In the genomic region with DNA sequence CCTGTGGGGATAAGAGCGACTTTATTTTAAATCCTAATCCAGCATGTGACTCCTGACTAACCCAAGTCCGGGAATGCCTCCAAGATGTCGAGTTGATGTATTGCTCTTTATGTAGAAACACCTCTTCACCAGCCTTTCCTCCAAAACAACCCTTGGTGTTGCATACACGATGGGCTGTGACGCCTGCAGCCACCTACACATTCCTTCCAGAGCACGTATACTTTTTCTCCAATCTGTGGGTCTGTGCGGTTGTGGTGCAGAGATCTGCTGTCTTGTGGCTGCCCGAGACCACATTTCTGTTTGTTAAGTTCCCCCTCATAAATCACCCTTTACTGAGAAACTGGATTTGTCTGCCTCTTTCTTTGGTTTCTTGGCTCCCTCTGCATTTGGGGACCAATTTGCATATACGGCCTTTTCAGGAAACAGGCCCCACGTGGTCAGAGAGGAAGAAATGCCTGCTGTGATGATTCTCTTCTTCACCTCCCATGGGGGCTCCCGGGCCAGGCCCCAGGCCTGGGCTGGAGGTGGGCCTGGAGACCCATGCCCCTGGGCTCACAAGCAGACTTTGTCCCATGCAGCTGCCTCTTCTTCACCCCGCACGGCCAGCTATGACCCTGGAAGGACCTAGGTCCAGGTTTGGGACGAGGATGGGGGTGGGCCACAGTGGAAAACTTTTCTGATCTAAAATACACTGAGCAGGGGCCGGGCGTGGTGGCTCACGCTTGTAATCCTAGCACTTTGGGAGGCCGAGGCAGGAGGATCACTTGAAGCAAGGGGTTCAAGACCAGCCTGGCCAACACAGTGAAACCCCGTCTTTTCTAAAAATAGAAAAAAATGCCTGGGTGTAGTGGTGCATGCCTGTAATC, we compare ENCODE assay signal across 8 cellular contexts. TPM values are rescaled to one million over a fixed set of nuclear protein-coding genes. Genes with fewer than 3 reads are reported as not detected.
A peak's percentile ranks its signal among the peaks of the same experiment; 100 is the strongest.
DNase-seq lines count a peak whose midpoint lies in the region; ATAC-seq, FAIRE-seq and TF ChIP-seq lines count a peak whose summit lies in the region.

No MANE protein-coding gene starts in this region.

- TF ChIP-seq POLR2A in GM12878 (IDR thresholded peaks at IDR 0.05; ENCODE audit: low read depth, low read length) (no peak), stomach (IDR thresholded peaks at IDR 0.05) (no peak), thyroid gland (IDR thresholded peaks at IDR 0.05) (no peak)

- POLR2A ChIA-PET in PC-9 (lab: Charles Lee; ENCODE audit: unreplicated experiment) (no interaction called here), GM12878 (lab: Charles Lee) (no interaction called here)

- BruUV-seq in PC-9 (replicated peaks; lab: Mats Ljungman, UMichigan) = no TSS peak
- BruUV-seq in GM12878 (replicated peaks; lab: Mats Ljungman, UMichigan) = no TSS peak

- in situ Hi-C loops in GM12878 (cut with MboI) = no loop called here

- FAIRE-seq in GM12878 (lab: Jason Lieb, UNC) = peak; percentile 84

- CTCF ChIA-PET in PC-9 (lab: Charles Lee) = no interaction called here
- CTCF ChIA-PET in GM12878 (lab: Yijun Ruan, JAX) = interaction anchor here (1.4 kb wide), 1 partner anchor 157 kb away, joined by 5 read pairs; no protein-coding TSS in a partner anchor

- peak; percentile 32 to 69; a peak in 2 of 4 replicates for TF ChIP-seq EP300 in GM12878 (IDR thresholded peaks at IDR 0.05; ENCODE audit: borderline replicate concordance in 1 of 2, control insufficient read depth in 1 of 2, low read depth in 2 of 2, low read length in 2 of 2)
- no peak for TF ChIP-seq EP300 in stomach (IDR thresholded peaks at IDR 0.05)

- RAD21 ChIA-PET in GM12878 (lab: Charles Lee; ENCODE audit: unreplicated experiment) = no interaction called here

- TF ChIP-seq RAD21 in GM12878 (IDR thresholded peaks at IDR 0.05; ENCODE audit: insufficient read depth, low read depth, low read length) = no peak

- no peaks in the 10 kb centered on the region for H3K27me3 ChIP-seq in PC-9 (ENCODE audit: insufficient read depth, low read depth)
- peaks cover 0 to 1% of the 10 kb centered on the region in 2 experiments; a peak in 2 of 4 replicates for H3K27me3 ChIP-seq in GM12878 (replicated peaks in 1 of 2; ENCODE audit: control insufficient read depth in 2 of 2, insufficient read depth in 2 of 2, low read length in 1 of 2)
- no peaks in the 10 kb centered on the region for H3K27me3 ChIP-seq in mucosa of stomach (ENCODE audit: control insufficient read depth, insufficient read depth, low read length)
- no peaks in the 10 kb centered on the region for H3K27me3 ChIP-seq in stomach
- H3K27me3 ChIP-seq in thyroid gland = no peaks in the 10 kb centered on the region

- peaks cover 94% of the 10 kb centered on the region for H3K4me1 ChIP-seq in PC-9 (replicated peaks; ENCODE audit: insufficient read depth)
- H3K4me1 ChIP-seq in GM12878 (ENCODE audit: control insufficient read depth, insufficient read depth, low read length) = peaks cover 9% of the 10 kb centered on the region
- peaks cover 29% of the 10 kb centered on the region for H3K4me1 ChIP-seq in mucosa of stomach (ENCODE audit: control insufficient read depth, insufficient read depth, low read length)
- H3K4me1 ChIP-seq in stomach = peaks cover 9 to 32% (median 20%) of the 10 kb centered on the region in 4 donors
- peaks cover 0 to 11% of the 10 kb centered on the region in 2 donors for H3K4me1 ChIP-seq in thyroid gland

- intact Hi-C loops in PC-9 (cut with micrococcal nuclease; ENCODE audit: unreplicated experiment) (no loop called here), GM12878 (cut with micrococcal nuclease; ENCODE audit: unreplicated experiment) (no loop called here), stomach (cut with DNase I; ENCODE audit: low total_unique reads) (no loop called here), thyroid gland (cut with DNase I) (no loop called here)

- TF ChIP-seq CTCF in GM12864 (IDR thresholded peaks at IDR 0.05; ENCODE audit: low read depth, low read length, missing control alignments) (no peak), PC-9 (conservative IDR thresholded peaks at IDR 0.05) (no peak), GM12878 (IDR thresholded peaks at IDR 0.05 in 2 of 3, conservative IDR thresholded peaks at IDR 0.05 in 1 of 3; ENCODE audit: control insufficient read depth in 2 of 3, extremely low read depth in 1 of 3, insufficient read depth in 1 of 3, low read depth in 3 of 3, low read length in 3 of 3) (no peak), stomach (IDR thresholded peaks at IDR 0.05) (no peak), thyroid gland (IDR thresholded peaks at IDR 0.05) (no peak)

- peaks cover 66% of the 10 kb centered on the region for H3F3A ChIP-seq in PC-9 (ENCODE audit: insufficient read depth, low read depth)

- H3K36me3 ChIP-seq in PC-9 (ENCODE audit: low read depth) = no peaks in the 10 kb centered on the region
- H3K36me3 ChIP-seq in GM12878 (ENCODE audit: control insufficient read depth in 2 of 2, insufficient read depth in 2 of 2, low read length in 1 of 2) = no peaks in the 10 kb centered on the region
- H3K36me3 ChIP-seq in mucosa of stomach (ENCODE audit: control insufficient read depth, insufficient read depth, low read length) = no peaks in the 10 kb centered on the region
- no peaks in the 10 kb centered on the region for H3K36me3 ChIP-seq in stomach
- H3K36me3 ChIP-seq in thyroid gland = no peaks in the 10 kb centered on the region

- ATAC-seq in HG02678 (IDR thresholded peaks at IDR 0.05; ENCODE audit: unreplicated experiment) (peak; percentile 49), GM12878 (peak; percentile 27; the same call in 1 of the 3 replicates)

- peak overlapping the region; percentile 75 for H3K27ac ChIP-seq in PC-9
- H3K27ac ChIP-seq in GM12878 (ENCODE audit: control insufficient read depth, insufficient read depth) = no peak overlapping the region
- peak overlapping the region in 4 of 5 donors; percentile 27 to 81 (median 54) for H3K27ac ChIP-seq in stomach
- H3K27ac ChIP-seq in thyroid gland = no peak overlapping the region

- H2AFZ ChIP-seq in PC-9 (no peak overlapping the region), GM12878 (ENCODE audit: control insufficient read depth, low read depth, low read length) (no peak overlapping the region)

- H3K9ac ChIP-seq in GM12878 (ENCODE audit: control insufficient read depth, insufficient read depth, low read length) = no peak overlapping the region
- peak overlapping the region; percentile 33 for H3K9ac ChIP-seq in mucosa of stomach (ENCODE audit: low read length)

- H3K9me3 ChIP-seq in PC-9 (ENCODE audit: insufficient read depth, low read depth) = no peaks in the 10 kb centered on the region
- no peaks in the 10 kb centered on the region for H3K9me3 ChIP-seq in GM12878 (replicated peaks; ENCODE audit: control insufficient read depth, insufficient read depth, low read length)
- no peaks in the 10 kb centered on the region for H3K9me3 ChIP-seq in mucosa of stomach (ENCODE audit: control insufficient read depth, low read length)
- no peaks in the 10 kb centered on the region for H3K9me3 ChIP-seq in stomach
- no peaks in the 10 kb centered on the region for H3K9me3 ChIP-seq in thyroid gland

- H4K20me1 ChIP-seq in PC-9 (ENCODE audit: insufficient read depth) = no peaks in the 10 kb centered on the region
- no peaks in the 10 kb centered on the region for H4K20me1 ChIP-seq in GM12878 (ENCODE audit: control insufficient read depth, insufficient read depth)

- H3K9me2 ChIP-seq in PC-9 (ENCODE audit: insufficient read depth) = no peaks in the 10 kb centered on the region

- H3K4me3 ChIP-seq in GM12864 (ENCODE audit: low read depth, low read length) = no peak overlapping the region
- H3K4me3 ChIP-seq in PC-9 = no peak overlapping the region; the same call in 1 of the 2 replicates
- H3K4me3 ChIP-seq in GM12878 = no peak overlapping the region
- H3K4me3 ChIP-seq in mucosa of stomach (ENCODE audit: low read length) = no peak overlapping the region
- H3K4me3 ChIP-seq in stomach = no peak overlapping the region
- H3K4me3 ChIP-seq in thyroid gland (replicated peaks in 1 of 3) = no peak overlapping the region

- DNase-seq in GM12864 (ENCODE audit: low read depth) = peak; percentile 43
- peak; percentile 75 to 96 for DNase-seq in PC-9
- DNase-seq in GM12878 (ENCODE audit: low read depth, low spot score) = peak; percentile 56
- no peak for DNase-seq in stomach
- DNase-seq in thyroid gland = no peak
- DNase-seq in amniotic stem cell (lab: John Stamatoyannopoulos, UW) = no peak

- SMC1A ChIA-PET in GM12878 (lab: Charles Lee; ENCODE audit: uncharacterized antibody, unreplicated experiment) = no interaction called here

- H3K4me2 ChIP-seq in PC-9 = peak overlapping the region; percentile 41
- H3K4me2 ChIP-seq in GM12878 (ENCODE audit: control insufficient read depth, insufficient read depth) = 0 out of 2 replicates have a peak overlapping the region, but pooled peaks have one; percentile 26

- WGBS in GM12878 (ENCODE audit: insufficient coverage, insufficient replicate concordance, low lambda C conversion rate, missing lambda C conversion rate) = 13% methylated on average over 19 of the region's 19 CpGs
- 45 to 62% (median 56%) methylated on average over 18 to 19 of the region's 19 CpGs for WGBS in stomach, 5 donors
- WGBS in thyroid gland, 2 donors = 70 to 74% methylated on average over 19 of the region's 19 CpGs

- no peaks in the 10 kb centered on the region for H3K79me2 ChIP-seq in PC-9 (ENCODE audit: low read depth)
- no peaks in the 10 kb centered on the region for H3K79me2 ChIP-seq in GM12878 (ENCODE audit: control insufficient read depth, insufficient read depth, low read length)

TF ChIP-seq in GM12878, 131 proteins besides CTCF, POLR2A, EP300 and RAD21 (continues in another document):
- 0 out of 2 replicates have a peak, but pooled peaks have one; percentile 26 for TF ChIP-seq CBFB (IDR thresholded peaks at IDR 0.05; ENCODE audit: low read depth)

RNA-seq across cellular contexts. Expression of a gene that starts 21.4 kb away (rescaled TPM):
- 69.6 and 84.1 TPM in 2 replicates for total RNA-seq in PC-9 (2021)
- total RNA-seq in GM12878 (2013; cell fraction: nucleolus; rRNA removed) = 0.08 TPM in 1 of 2 replicates, not detected in the other
- total RNA-seq in GM12878 (2014; rRNA removed) = 0.16 and 0.23 TPM in 2 replicates
- total RNA-seq in GM12878 (2014; rRNA removed; fragmentation: Illumina TruSeq; extraction: Trizol) = not detected in 2 replicates
- 0.15 and 0.16 TPM in 2 replicates for total RNA-seq in GM12878 (2021)
- 0.10 TPM for polyA plus RNA-seq in GM12878 (2011; ENCODE audit: low read depth)
- polyA plus RNA-seq in GM12878 (2011; rRNA removed) = 0.12 and 0.14 TPM in 2 replicates
- polyA plus RNA-seq in GM12878 (2011; cell fraction: cytosol; rRNA removed) = 0.03 and 0.13 TPM in 2 replicates
- polyA plus RNA-seq in GM12878 (2011; cell fraction: nucleus; rRNA removed) = 0.39 and 0.45 TPM in 2 replicates
- polyA plus RNA-seq in GM12878 (2012) = 0.27 and 0.38 TPM in 2 replicates
- 0.03 TPM in 1 of 2 replicates, not detected in the other for polyA plus RNA-seq in GM12878 (2014; fragmentation: Illumina TruSeq; extraction: Trizol)
- polyA plus RNA-seq in GM12878 (2014; fragmentation: Nextera tagmentation; extraction: Ambion mirVana) = under 1 TPM; 0.02 to 0.04 TPM
- polyA plus RNA-seq in GM12878 (2014; rRNA removed) = 0.01 and 0.03 TPM in 2 replicates
- under 1 TPM; 0.09 to 0.23 TPM for polyA plus RNA-seq in GM12878 (2016; fragmentation: Nextera tagmentation; extraction: Ambion mirVana)
- polyA minus RNA-seq in GM12878 (2011; rRNA and poly(A)+ RNA removed) = 0.15 and 0.73 TPM in 2 replicates
- 0.13 TPM in 1 of 2 replicates, not detected in the other for polyA minus RNA-seq in GM12878 (2011; cell fraction: cytosol; rRNA and poly(A)+ RNA removed)
- polyA minus RNA-seq in GM12878 (2011; cell fraction: nucleus; rRNA and poly(A)+ RNA removed) = 0.12 and 1.4 TPM in 2 replicates
- 10 to 100 TPM in 4 of 5 donors, 1 to 10 TPM in 1; 7.6 to 88.9 (median 22.2) TPM for total RNA-seq in stomach
- polyA plus RNA-seq in stomach = 1 to 10 TPM; 4.1 to 5.4 (median 5.3) TPM
- total RNA-seq in thyroid gland = 10 to 100 TPM; 12.3 to 33.3 (median 26.2) TPM

Comparison
In these comparisons a context has a peak if more than half of its experiments do, and no peak if none do; other contexts are left out.
1. DNase-seq: peak in GM12864 (single experiment), PC-9 (2 of 2) and GM12878 (single experiment); none in stomach (single experiment), thyroid gland (0 of 2) and amniotic stem cell (single experiment).
2. H3K27ac ChIP-seq: peak in PC-9 (single experiment) and stomach (4 of 5); none in GM12878 (single experiment) and thyroid gland (0 of 3).
3. RNA of a gene that starts 21.4 kb away (total RNA-seq): 69.6 to 84.1 TPM in PC-9, 12.3 to 33.3 TPM in thyroid gland and 7.6 to 88.9 TPM in stomach; 0.08 to 0.23 TPM in GM12878; every median in the first group is over 4 times any median in the second.